In genomic region chr11:111660822-111661221, GRCh38 we compare ENCODE assay signal across 27 cellular contexts.
"Had no signal": no experiment of that assay in that cellular context is flagged by ENCODE, and none has a peak within 500 bp of the region (broad histone marks: within the 10 kb centered on the region; RNA-seq: fewer than 3 reads in every experiment).

No MANE protein-coding gene starts in this region.

- H3K27ac ChIP-seq: neutrophil, pancreas, prostate gland, right lobe of liver, sigmoid colon, skin epidermis, spleen, suprapubic skin, testis, tibial artery, transverse colon, upper lobe of right lung, uterus had no signal

- H3K4me3 ChIP-seq: pancreas, prostate gland, right lobe of liver, sigmoid colon, skin epidermis, smooth muscle cell, spleen, suprapubic skin, testis, tibial artery, transverse colon, upper lobe of right lung, uterus had no signal

- H3K4me1 ChIP-seq: prostate gland, right lobe of liver, uterus had no signal

- H3K36me3 ChIP-seq: neutrophil, pancreas, prostate gland, right lobe of liver, sigmoid colon, suprapubic skin, tibial artery, transverse colon, upper lobe of right lung, uterus had no signal

- DNase-seq: naive thymus-derived CD8-positive, alpha-beta T cell; nephron progenitor cell; nucleus accumbens; pancreas; right cardiac atrium; right lobe of liver; sigmoid colon; spleen; stimulated activated CD4-positive, alpha-beta T cell treated with anti-CD3 and anti-CD28 coated beads, Interleukin-12 subunit alpha, Interleukin-12 subunit beta, amount 100 ng/mL, for 4 hours; stimulated activated CD4-positive, alpha-beta T cell treated with anti-CD3 and anti-CD28 coated beads, Interleukin-1b, Interleukin-23, amount 100 ng/mL, for 48 hours; stimulated activated CD4-positive, alpha-beta T cell treated with anti-CD3 and anti-CD28 coated beads, Interleukin-4, amount 100 ng/mL, for 1 hour; stimulated activated CD4-positive, alpha-beta T cell treated with anti-CD3 and anti-CD28 coated beads, Interleukin-4, amount 100 ng/mL, for 4 hours; stimulated activated CD8-positive, alpha-beta memory T cell treated with anti-CD3 and anti-CD28 coated beads, Interleukin-4, amount 100 ng/mL, for 48 hours; stimulated activated naive CD4-positive, alpha-beta T cell; stimulated activated naive CD8-positive, alpha-beta T cell treated with anti-CD3 and anti-CD28 coated beads, Interleukin-15, amount 100 ng/mL, for 72 hours; stimulated activated naive CD8-positive, alpha-beta T cell treated with anti-CD3 and anti-CD28 coated beads, Interleukin-15, Interleukin-2, amounts not matched to agents 100 U/mL and 50 U/mL, for 24 hours; substantia nigra; testis; tibial artery; transverse colon; upper lobe of right lung; uterus had no signal

- H3K27me3 ChIP-seq: neutrophil, pancreas, right lobe of liver, sigmoid colon, spleen, suprapubic skin, testis, tibial artery, transverse colon, upper lobe of right lung, uterus had no signal

- H3K9me3 ChIP-seq: neutrophil, pancreas, prostate gland, right lobe of liver, sigmoid colon, spleen, suprapubic skin, testis, tibial artery, transverse colon, upper lobe of right lung, uterus had no signal

- H3K4me2 ChIP-seq: smooth muscle cell had no signal
